Comparison of ENCODE assay signal across 13 cellular contexts in the genomic region with DNA sequence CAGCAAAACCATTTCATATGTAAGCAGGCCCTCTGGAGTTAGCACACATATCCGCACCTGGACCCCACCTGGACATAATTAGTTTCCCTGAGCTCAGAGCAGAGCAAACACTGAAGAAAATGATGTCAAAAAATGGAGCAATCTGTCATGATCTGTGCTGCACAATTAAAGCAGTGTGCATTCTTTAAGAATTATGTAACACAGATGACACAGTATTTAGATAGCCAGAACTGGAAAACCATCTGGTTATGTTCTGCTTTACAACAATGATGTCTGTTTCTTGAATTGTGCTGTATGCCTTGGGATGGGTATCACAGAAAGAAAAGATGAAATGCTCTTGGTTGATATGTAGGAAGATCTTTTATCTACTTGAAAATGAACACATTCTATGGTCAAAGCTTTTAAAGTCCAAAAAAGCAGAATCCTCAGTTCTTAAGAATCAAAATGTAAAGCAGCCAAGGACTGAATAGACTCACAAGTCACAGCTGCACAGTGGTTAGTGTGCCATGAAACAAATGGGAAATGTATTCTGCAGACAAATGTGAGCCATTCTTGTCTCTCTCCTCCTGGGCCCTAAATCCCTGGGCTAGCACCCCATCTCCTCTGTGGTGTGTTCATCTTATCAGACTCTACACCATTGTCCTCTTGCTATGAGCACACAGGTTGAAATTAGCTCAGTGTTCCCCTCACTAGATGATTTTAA. TPM values are rescaled to one million over a fixed set of nuclear protein-coding genes. Genes with fewer than 3 reads are reported as not detected.
DNase-seq lines count a peak whose midpoint lies in the region; ATAC-seq and TF ChIP-seq lines count a peak whose summit lies in the region.
"Had no signal": no experiment of that assay in that cellular context is flagged by ENCODE, and none has a peak within 500 bp of the region (broad histone marks: within the 10 kb centered on the region; RNA-seq: fewer than 3 reads in every experiment).

No MANE protein-coding gene starts in this region.

- no peaks in the 10 kb centered on the region for H3K36me3 Mint-ChIP-seq in activated CD8-positive, alpha-beta memory T cell treated with anti-CD3 and anti-CD28 coated beads, Interleukin-2, amount 10 ng/mL, durations not matched to agents 7 days and 5 days
- H3K36me3 Mint-ChIP-seq: activated naive CD4-positive, alpha-beta T cell treated with anti-CD3 and anti-CD28 coated beads, Interleukin-2, amount 50 U/mL, for 24 hours had no signal

- TF ChIP-seq CTCF in fibroblast of villous mesenchyme (IDR thresholded peaks at IDR 0.05; ENCODE audit: insufficient read depth, low read depth, low read length) = no peak

- no peak overlapping the region for H3K4me3 ChIP-seq in fibroblast of villous mesenchyme (ENCODE audit: low read depth, low read length)
- H3K4me3 ChIP-seq: Peyer's patch had no signal

- no peak overlapping the region for H3K27ac Mint-ChIP-seq in activated CD8-positive, alpha-beta memory T cell treated with anti-CD3 and anti-CD28 coated beads, Interleukin-2, amount 10 ng/mL, durations not matched to agents 7 days and 5 days
- H3K27ac Mint-ChIP-seq: activated naive CD4-positive, alpha-beta T cell treated with anti-CD3 and anti-CD28 coated beads, Interleukin-2, amount 50 U/mL, for 24 hours had no signal

- peaks cover 6% of the 10 kb centered on the region for H3K4me1 Mint-ChIP-seq in activated CD8-positive, alpha-beta memory T cell treated with anti-CD3 and anti-CD28 coated beads, Interleukin-2, amount 10 ng/mL, durations not matched to agents 7 days and 5 days
- H3K4me1 Mint-ChIP-seq: activated naive CD4-positive, alpha-beta T cell treated with anti-CD3 and anti-CD28 coated beads, Interleukin-2, amount 50 U/mL, for 24 hours had no signal

- DNase-seq in A172 (ENCODE audit: low spot score) (peak; percentile 34), HS-5 (ENCODE audit: low read depth) (peak; percentile 62), fibroblast of villous mesenchyme (ENCODE audit: low read depth) (peak; percentile 33), SW480 (ENCODE audit: low spot score) (no peak)
- no peak for DNase-seq in NK-92 treated with Interleukin-12 subunit alpha and Interleukin-12 subunit beta, amount 100 ng/mL, for 24 hours (lab: John Stamatoyannopoulos, UW)
- no peak for DNase-seq in activated CD8-positive, alpha-beta memory T cell treated with anti-CD3 and anti-CD28 coated beads, Interleukin-2, amount 10 ng/mL, durations not matched to agents 7 days and 5 days
- DNase-seq: DMS53, mesendoderm, Peyer's patch had no signal

- CTCF ChIA-PET in activated CD8-positive, alpha-beta memory T cell treated with anti-CD3 and anti-CD28 coated beads, Interleukin-2, amount 10 ng/mL, durations not matched to agents 7 days and 5 days (lab: Charles Lee) = interaction anchor here (1.0 to 1.7 kb wide), 3 partner anchors 8 to 37 kb away, joined by 3 to 5 read pairs (median 3); a partner anchor contains a TSS

- no peak overlapping the region for H3K4me3 Mint-ChIP-seq in activated CD8-positive, alpha-beta memory T cell treated with anti-CD3 and anti-CD28 coated beads, Interleukin-2, amount 10 ng/mL, durations not matched to agents 7 days and 5 days
- H3K4me3 Mint-ChIP-seq: activated naive CD4-positive, alpha-beta T cell treated with anti-CD3 and anti-CD28 coated beads, Interleukin-2, amount 50 U/mL, for 24 hours had no signal

- H3K27me3 Mint-ChIP-seq in activated CD8-positive, alpha-beta memory T cell treated with anti-CD3 and anti-CD28 coated beads, Interleukin-2, amount 10 ng/mL, durations not matched to agents 7 days and 5 days = peaks cover 33% of the 10 kb centered on the region

- no peaks in the 10 kb centered on the region for H3K9me3 Mint-ChIP-seq in activated CD8-positive, alpha-beta memory T cell treated with anti-CD3 and anti-CD28 coated beads, Interleukin-2, amount 10 ng/mL, durations not matched to agents 7 days and 5 days (ENCODE audit: low read depth)
- H3K9me3 Mint-ChIP-seq: activated naive CD4-positive, alpha-beta T cell treated with anti-CD3 and anti-CD28 coated beads, Interleukin-2, amount 50 U/mL, for 24 hours had no signal

- ATAC-seq in SK-N-SH treated with all-trans-retinoic acid at 6 μM for 48 hours = peak; percentile 94
- no peak for ATAC-seq in activated CD8-positive, alpha-beta memory T cell treated with anti-CD3 and anti-CD28 coated beads, Interleukin-2, amount 10 ng/mL, durations not matched to agents 7 days and 5 days
- no peak for ATAC-seq in HG02763 (IDR thresholded peaks at IDR 0.05; ENCODE audit: unreplicated experiment)

TF ChIP-seq in SK-N-SH treated with all-trans-retinoic acid at 6 μM for 48 hours, 23 proteins besides CTCF, POLR2A, EP300 and RAD21:
- TF ChIP-seq, protein P1, sequence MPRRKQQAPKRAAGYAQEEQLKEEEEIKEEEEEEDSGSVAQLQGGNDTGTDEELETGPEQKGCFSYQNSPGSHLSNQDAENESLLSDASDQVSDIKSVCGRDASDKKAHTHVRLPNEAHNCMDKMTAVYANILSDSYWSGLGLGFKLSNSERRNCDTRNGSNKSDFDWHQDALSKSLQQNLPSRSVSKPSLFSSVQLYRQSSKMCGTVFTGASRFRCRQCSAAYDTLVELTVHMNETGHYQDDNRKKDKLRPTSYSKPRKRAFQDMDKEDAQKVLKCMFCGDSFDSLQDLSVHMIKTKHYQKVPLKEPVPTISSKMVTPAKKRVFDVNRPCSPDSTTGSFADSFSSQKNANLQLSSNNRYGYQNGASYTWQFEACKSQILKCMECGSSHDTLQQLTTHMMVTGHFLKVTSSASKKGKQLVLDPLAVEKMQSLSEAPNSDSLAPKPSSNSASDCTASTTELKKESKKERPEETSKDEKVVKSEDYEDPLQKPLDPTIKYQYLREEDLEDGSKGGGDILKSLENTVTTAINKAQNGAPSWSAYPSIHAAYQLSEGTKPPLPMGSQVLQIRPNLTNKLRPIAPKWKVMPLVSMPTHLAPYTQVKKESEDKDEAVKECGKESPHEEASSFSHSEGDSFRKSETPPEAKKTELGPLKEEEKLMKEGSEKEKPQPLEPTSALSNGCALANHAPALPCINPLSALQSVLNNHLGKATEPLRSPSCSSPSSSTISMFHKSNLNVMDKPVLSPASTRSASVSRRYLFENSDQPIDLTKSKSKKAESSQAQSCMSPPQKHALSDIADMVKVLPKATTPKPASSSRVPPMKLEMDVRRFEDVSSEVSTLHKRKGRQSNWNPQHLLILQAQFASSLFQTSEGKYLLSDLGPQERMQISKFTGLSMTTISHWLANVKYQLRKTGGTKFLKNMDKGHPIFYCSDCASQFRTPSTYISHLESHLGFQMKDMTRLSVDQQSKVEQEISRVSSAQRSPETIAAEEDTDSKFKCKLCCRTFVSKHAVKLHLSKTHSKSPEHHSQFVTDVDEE (CRISPR knock-in tag; IDR thresholded peaks at IDR 0.05) = peak; percentile 61; the same call in 1 of the 2 replicates
- TF ChIP-seq TCF4 (CRISPR knock-in tag; IDR thresholded peaks at IDR 0.05; ENCODE audit: borderline replicate concordance) (peak; percentile 61), SNAI2 (CRISPR knock-in tag; IDR thresholded peaks at IDR 0.05) (0 out of 2 replicates have a peak, but pooled peaks have one; percentile 71), ISL1 (CRISPR knock-in tag; IDR thresholded peaks at IDR 0.05) (peak; percentile 62), BACH2 (CRISPR knock-in tag; IDR thresholded peaks at IDR 0.05; ENCODE audit: borderline replicate concordance) (no peak)
- TF ChIP-seq, protein P2, sequence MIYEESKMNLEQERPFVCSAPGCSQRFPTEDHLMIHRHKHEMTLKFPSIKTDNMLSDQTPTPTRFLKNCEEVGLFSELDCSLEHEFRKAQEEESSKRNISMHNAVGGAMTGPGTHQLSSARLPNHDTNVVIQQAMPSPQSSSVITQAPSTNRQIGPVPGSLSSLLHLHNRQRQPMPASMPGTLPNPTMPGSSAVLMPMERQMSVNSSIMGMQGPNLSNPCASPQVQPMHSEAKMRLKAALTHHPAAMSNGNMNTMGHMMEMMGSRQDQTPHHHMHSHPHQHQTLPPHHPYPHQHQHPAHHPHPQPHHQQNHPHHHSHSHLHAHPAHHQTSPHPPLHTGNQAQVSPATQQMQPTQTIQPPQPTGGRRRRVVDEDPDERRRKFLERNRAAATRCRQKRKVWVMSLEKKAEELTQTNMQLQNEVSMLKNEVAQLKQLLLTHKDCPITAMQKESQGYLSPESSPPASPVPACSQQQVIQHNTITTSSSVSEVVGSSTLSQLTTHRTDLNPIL (CRISPR knock-in tag; IDR thresholded peaks at IDR 0.05; ENCODE audit: low read depth) = peak; percentile 88
- TF ChIP-seq, protein P3, sequence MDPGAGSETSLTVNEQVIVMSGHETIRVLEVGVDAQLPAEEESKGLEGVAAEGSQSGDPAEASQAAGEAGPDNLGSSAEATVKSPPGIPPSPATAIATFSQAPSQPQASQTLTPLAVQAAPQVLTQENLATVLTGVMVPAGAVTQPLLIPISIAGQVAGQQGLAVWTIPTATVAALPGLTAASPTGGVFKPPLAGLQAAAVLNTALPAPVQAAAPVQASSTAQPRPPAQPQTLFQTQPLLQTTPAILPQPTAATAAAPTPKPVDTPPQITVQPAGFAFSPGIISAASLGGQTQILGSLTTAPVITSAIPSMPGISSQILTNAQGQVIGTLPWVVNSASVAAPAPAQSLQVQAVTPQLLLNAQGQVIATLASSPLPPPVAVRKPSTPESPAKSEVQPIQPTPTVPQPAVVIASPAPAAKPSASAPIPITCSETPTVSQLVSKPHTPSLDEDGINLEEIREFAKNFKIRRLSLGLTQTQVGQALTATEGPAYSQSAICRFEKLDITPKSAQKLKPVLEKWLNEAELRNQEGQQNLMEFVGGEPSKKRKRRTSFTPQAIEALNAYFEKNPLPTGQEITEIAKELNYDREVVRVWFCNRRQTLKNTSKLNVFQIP (CRISPR knock-in tag; IDR thresholded peaks at IDR 0.05; ENCODE audit: borderline replicate concordance, low read depth) = no peak

RNA-seq across cellular contexts. Expression of a gene that starts 36.8 kb away (rescaled TPM):
- total RNA-seq in A172 (2014; rRNA removed; shearing (Covaris generic)) = not detected in 2 replicates
- under 0.01 TPM in 1 of 2 replicates, not detected in the other for total RNA-seq in fibroblast of villous mesenchyme
- total RNA-seq in activated CD8-positive, alpha-beta memory T cell treated with anti-CD3 and anti-CD28 coated beads, Interleukin-2, amount 10 ng/mL, durations not matched to agents 7 days and 5 days = not detected
- total RNA-seq: activated CD8-positive, alpha-beta memory T cell treated with anti-CD3 and anti-CD28 coated beads for 36 hours; Peyer's patch had no signal

Comparison
In these comparisons a context has a peak if more than half of its experiments do, and no peak if none do; other contexts are left out.
1. DNase-seq: peak in A172 (single experiment), HS-5 (single experiment) and fibroblast of villous mesenchyme (single experiment); none in NK-92 treated with Interleukin-12 subunit alpha and Interleukin-12 subunit beta, amount 100 ng/mL, for 24 hours (single experiment), activated CD8-positive, alpha-beta memory T cell treated with anti-CD3 and anti-CD28 coated beads, Interleukin-2, amount 10 ng/mL, durations not matched to agents 7 days and 5 days (single experiment) and SW480 (single experiment).